In the genomic region with DNA sequence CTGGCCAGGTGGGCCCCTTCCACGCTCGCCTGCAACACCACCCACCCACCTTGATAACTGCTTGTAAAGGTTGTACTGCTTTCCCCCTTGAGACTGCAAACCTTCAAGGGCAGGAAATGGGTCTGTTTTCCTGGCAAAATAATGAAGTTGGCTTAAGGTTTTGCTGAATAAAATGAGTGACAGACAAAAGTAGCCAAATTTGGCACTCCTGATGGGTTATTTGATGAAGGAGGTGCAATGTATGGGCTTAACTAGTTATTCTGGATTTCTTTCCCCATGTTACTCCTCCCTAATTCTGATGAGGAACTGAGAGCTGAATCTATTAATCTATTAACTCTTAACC, we compare ENCODE assay signal across 8 cellular contexts. TPM values are rescaled to one million over a fixed set of nuclear protein-coding genes. Genes with fewer than 3 reads are reported as not detected.
DNase-seq lines count a peak whose midpoint lies in the region; ATAC-seq and TF ChIP-seq lines count a peak whose summit lies in the region.

No MANE protein-coding gene starts in this region.

- H3K27me3 ChIP-seq in HUES48 (ENCODE audit: control insufficient read depth, insufficient read depth, low read length) = peaks cover 21% of the 10 kb centered on the region
- peaks cover 0 to 2% (median 0%) of the 10 kb centered on the region in 45 donors for H3K27me3 ChIP-seq in dorsolateral prefrontal cortex

- H3K27ac ChIP-seq in HUES48 (ENCODE audit: low read depth, low read length) (no peak overlapping the region), dorsolateral prefrontal cortex (peak overlapping the region in 42 of 59 donors; percentile 19 to 86 (median 74))

- intact Hi-C loops in dorsolateral prefrontal cortex (cut with DNase I) = no loop called here

- DNase-seq in AG10803 (ENCODE audit: low read depth) = no peak
- DNase-seq in dorsolateral prefrontal cortex = no peak
- DNase-seq in SIG-M5 (lab: John Stamatoyannopoulos, UW) = no peak
- DNase-seq in HuH-7.5 (ENCODE audit: low spot score) = no peak
- no peak for DNase-seq in NCI-H1930 (lab: John Stamatoyannopoulos, UW)

- H3K27me3 Mint-ChIP-seq in nephron (ENCODE audit: low read depth) = peaks cover 31% of the 10 kb centered on the region

- H3K4me3 Mint-ChIP-seq in nephron = peak overlapping the region; percentile 64 to 74 (median 67)

- no peak for ATAC-seq in GM19328 (IDR thresholded peaks at IDR 0.05; ENCODE audit: unreplicated experiment)

- H3K27ac Mint-ChIP-seq in nephron = no peak overlapping the region

- H3K36me3 ChIP-seq in HUES48 (ENCODE audit: control insufficient read depth, insufficient read depth, low read length) = no peaks in the 10 kb centered on the region

- TF ChIP-seq CTCF in AG10803 (conservative IDR thresholded peaks at IDR 0.05; ENCODE audit: low read length) = no peak
- no peak for TF ChIP-seq CTCF in dorsolateral prefrontal cortex (IDR thresholded peaks at IDR 0.05 in 54 of 56, conservative IDR thresholded peaks at IDR 0.05 in 2 of 56; ENCODE audit: low read depth in 1 of 56, partially characterized antibody in 56 of 56)
- TF ChIP-seq CTCF in nephron (IDR thresholded peaks at IDR 0.05; ENCODE audit: unreplicated experiment in 3 of 3) = no peak

- H3K4me3 ChIP-seq in AG10803 (ENCODE audit: low read length) (peak overlapping the region; percentile 54), HUES48 (ENCODE audit: low read depth, low read length) (peak overlapping the region; percentile 68), dorsolateral prefrontal cortex (peak overlapping the region; percentile 25 to 76 (median 64))

- no peaks in the 10 kb centered on the region for H3K9me3 Mint-ChIP-seq in nephron

- H3K9ac ChIP-seq in HUES48 (ENCODE audit: low read depth, low read length) = no peak overlapping the region

- H3K4me1 ChIP-seq in HUES48 (ENCODE audit: control insufficient read depth, insufficient read depth, low read length) = peaks cover 9% of the 10 kb centered on the region

- peaks cover 4% of the 10 kb centered on the region for H3K36me3 Mint-ChIP-seq in nephron (ENCODE audit: low read depth)

- no peaks in the 10 kb centered on the region for H3K9me3 ChIP-seq in HUES48 (ENCODE audit: control insufficient read depth, insufficient read depth, low read length)

- peaks cover 23% of the 10 kb centered on the region for H3K4me1 Mint-ChIP-seq in nephron

RNA-seq across cellular contexts. Expression of gene HLCS, which starts 14.6 kb away (rescaled TPM):
- 10 to 100 TPM; 18.7 to 38.4 (median 25.9) TPM for total RNA-seq in dorsolateral prefrontal cortex

RNA-seq across cellular contexts. Expression of gene RIPPLY3, which starts 25.5 kb away (rescaled TPM):
- under 1 TPM in 5 of 120 experiments, not detected in 115; 0.24 to 0.38 (median 0.25) TPM for total RNA-seq in dorsolateral prefrontal cortex
